In the genomic region with DNA sequence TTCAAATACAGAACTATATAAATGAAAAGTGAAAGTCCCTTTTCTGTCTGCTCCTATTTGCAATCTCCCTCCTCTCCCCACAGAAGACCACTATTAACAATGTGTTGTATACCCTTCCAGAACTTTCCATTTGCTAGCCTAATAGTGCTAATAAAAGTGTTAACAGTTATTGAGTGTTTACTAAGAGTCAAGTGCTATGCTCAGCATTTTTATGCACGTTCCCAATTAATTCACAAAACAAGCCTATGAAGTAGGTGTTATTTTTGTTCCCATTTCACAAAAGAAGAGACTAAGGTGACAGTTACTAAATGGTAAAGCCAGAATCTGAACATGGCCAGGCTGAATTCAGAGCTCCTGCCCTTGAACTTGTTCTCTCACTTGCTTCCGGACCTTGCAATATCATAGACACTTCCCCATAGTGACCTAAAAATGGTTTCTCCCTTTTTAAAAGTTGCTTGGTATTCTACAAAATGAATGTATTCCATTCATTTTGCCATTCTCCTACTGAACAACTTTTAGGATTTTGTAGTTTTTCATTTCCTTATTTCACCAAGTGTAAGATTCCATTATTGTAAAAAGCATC, we compare ENCODE assay signal across 12 cellular contexts. TPM values are rescaled to one million over a fixed set of nuclear protein-coding genes. Genes with fewer than 3 reads are reported as not detected.
DNase-seq lines count a peak whose midpoint lies in the region; ATAC-seq and TF ChIP-seq lines count a peak whose summit lies in the region.
"Had no signal": no experiment of that assay in that cellular context is flagged by ENCODE, and none has a peak within 500 bp of the region (broad histone marks: within the 10 kb centered on the region; RNA-seq: fewer than 3 reads in every experiment).

No MANE protein-coding gene starts in this region.

- H3K9me3 Mint-ChIP-seq in activated CD4-positive, alpha-beta T cell treated with anti-CD3 and anti-CD28 coated beads for 36 hours (ENCODE audit: low read depth): no peaks in the 10 kb centered on the region
- H3K9me3 Mint-ChIP-seq in activated CD4-positive, alpha-beta memory T cell treated with anti-CD3 and anti-CD28 coated beads for 36 hours: no peaks in the 10 kb centered on the region
- H3K9me3 Mint-ChIP-seq in nephron (no peaks in the 10 kb centered on the region), endothelial cell (ENCODE audit: unreplicated experiment) (no peaks in the 10 kb centered on the region)
- H3K9me3 Mint-ChIP-seq: endodermal cell had no signal

- peaks cover 18% of the 10 kb centered on the region for H3K36me3 ChIP-seq in KOPT-K1 (ENCODE audit: insufficient read depth, low read length)

- H3K4me1 Mint-ChIP-seq in activated CD4-positive, alpha-beta T cell treated with anti-CD3 and anti-CD28 coated beads for 36 hours: peaks cover 36% of the 10 kb centered on the region
- peaks cover 35% of the 10 kb centered on the region for H3K4me1 Mint-ChIP-seq in activated CD4-positive, alpha-beta memory T cell treated with anti-CD3 and anti-CD28 coated beads for 36 hours (ENCODE audit: low read depth)
- H3K4me1 Mint-ChIP-seq in nephron (peaks cover 24% of the 10 kb centered on the region), endothelial cell (ENCODE audit: unreplicated experiment) (peaks cover 39% of the 10 kb centered on the region)

- no peak for ATAC-seq in activated CD4-positive, alpha-beta T cell treated with anti-CD3 and anti-CD28 coated beads for 36 hours

- peak overlapping the region; percentile 31 for H3K4me3 Mint-ChIP-seq in activated CD4-positive, alpha-beta T cell treated with anti-CD3 and anti-CD28 coated beads for 36 hours
- H3K4me3 Mint-ChIP-seq in activated CD4-positive, alpha-beta memory T cell treated with anti-CD3 and anti-CD28 coated beads for 36 hours: peak overlapping the region; percentile 33
- H3K4me3 Mint-ChIP-seq in nephron (peak overlapping the region; percentile 30 to 93 (median 36)), endothelial cell (ENCODE audit: unreplicated experiment) (no peak overlapping the region)

- intact Hi-C loops in activated CD4-positive, alpha-beta T cell treated with anti-CD3 and anti-CD28 coated beads for 36 hours (cut with DNase I, micrococcal nuclease): loop anchor here (2.0 to 10.0 kb wide), 8 partner anchors 211 to 1650 kb away; a partner anchor contains a TSS
- intact Hi-C loops in activated CD4-positive, alpha-beta memory T cell treated with anti-CD3 and anti-CD28 coated beads for 36 hours (cut with micrococcal nuclease): loop anchor here (2.0 to 10.0 kb wide), 4 partner anchors 211 to 1292 kb away; a partner anchor contains a TSS

- H3K27ac ChIP-seq in KOPT-K1 (ENCODE audit: low read depth, low read length, poor library complexity, severe bottlenecking): peak overlapping the region; percentile 92

- H3K36me3 Mint-ChIP-seq in activated CD4-positive, alpha-beta T cell treated with anti-CD3 and anti-CD28 coated beads for 36 hours (ENCODE audit: low read depth): peaks cover 22% of the 10 kb centered on the region
- peaks cover 19% of the 10 kb centered on the region for H3K36me3 Mint-ChIP-seq in activated CD4-positive, alpha-beta memory T cell treated with anti-CD3 and anti-CD28 coated beads for 36 hours
- H3K36me3 Mint-ChIP-seq in nephron (ENCODE audit: low read depth) (peaks cover 20% of the 10 kb centered on the region), endothelial cell (ENCODE audit: low read depth, unreplicated experiment) (peaks cover 4% of the 10 kb centered on the region)

- peak overlapping the region; percentile 81 for H3K27ac Mint-ChIP-seq in activated CD4-positive, alpha-beta T cell treated with anti-CD3 and anti-CD28 coated beads for 36 hours
- H3K27ac Mint-ChIP-seq in activated CD4-positive, alpha-beta memory T cell treated with anti-CD3 and anti-CD28 coated beads for 36 hours: no peak overlapping the region
- H3K27ac Mint-ChIP-seq in nephron (no peak overlapping the region), endothelial cell (ENCODE audit: unreplicated experiment) (no peak overlapping the region)
- H3K27ac Mint-ChIP-seq: endodermal cell, progenitor cell of endocrine pancreas had no signal

- no peaks in the 10 kb centered on the region for H3K27me3 Mint-ChIP-seq in activated CD4-positive, alpha-beta T cell treated with anti-CD3 and anti-CD28 coated beads for 36 hours
- no peaks in the 10 kb centered on the region for H3K27me3 Mint-ChIP-seq in activated CD4-positive, alpha-beta memory T cell treated with anti-CD3 and anti-CD28 coated beads for 36 hours
- H3K27me3 Mint-ChIP-seq in nephron (ENCODE audit: low read depth) (no peaks in the 10 kb centered on the region), endothelial cell (ENCODE audit: unreplicated experiment) (peaks cover 2% of the 10 kb centered on the region)
- H3K27me3 Mint-ChIP-seq: progenitor cell of endocrine pancreas had no signal

- CTCF ChIA-PET in activated CD4-positive, alpha-beta T cell treated with anti-CD3 and anti-CD28 coated beads for 36 hours (lab: Charles Lee): interaction anchor here (0.7 to 1.5 kb wide), 5 partner anchors 17 to 1500 kb away, joined by 3 to 7 read pairs (median 5); a partner anchor contains a TSS
- CTCF ChIA-PET in activated CD4-positive, alpha-beta memory T cell treated with anti-CD3 and anti-CD28 coated beads for 36 hours (lab: Charles Lee): interaction anchor here (1.0 to 1.3 kb wide), 2 partner anchors 13 to 222 kb away, joined by 3 to 4 read pairs; no protein-coding TSS in a partner anchor

- no peak for DNase-seq in activated CD4-positive, alpha-beta T cell treated with anti-CD3 and anti-CD28 coated beads for 36 hours
- DNase-seq in activated CD4-positive, alpha-beta T cell treated with anti-CD3 and anti-CD28 coated beads, Interleukin-2, amount 50 U/mL, for 4 hours: no peak
- no peak for DNase-seq in activated CD4-positive, alpha-beta memory T cell treated with anti-CD3 and anti-CD28 coated beads for 36 hours
- DNase-seq in stimulated activated CD4-positive, alpha-beta T cell treated with anti-CD3 and anti-CD28 coated beads, Interleukin-1b, Interleukin-23, amount 100 ng/mL, for 48 hours: no peak
- DNase-seq in endothelial cell (ENCODE audit: low spot score): no peak
- no peak for DNase-seq in stimulated activated CD4-positive, alpha-beta T cell treated with anti-CD3 and anti-CD28 coated beads, Interleukin-4, amount 100 ng/mL, for 4 hours
- DNase-seq: endodermal cell; glutamatergic neuron; stimulated activated CD4-positive, alpha-beta T cell treated with anti-CD3 and anti-CD28 coated beads, Interleukin-4, amount 100 ng/mL, for 24 hours had no signal

- TF ChIP-seq CTCF in nephron (IDR thresholded peaks at IDR 0.05; ENCODE audit: unreplicated experiment in 3 of 3) (no peak), endothelial cell (IDR thresholded peaks at IDR 0.05; ENCODE audit: unreplicated experiment) (no peak)

- no peaks in the 10 kb centered on the region for H3K9me3 ChIP-seq in KOPT-K1 (ENCODE audit: insufficient read depth, low read length, poor library complexity, severe bottlenecking)

- POLR2A ChIA-PET in activated CD4-positive, alpha-beta T cell treated with anti-CD3 and anti-CD28 coated beads for 36 hours (lab: Charles Lee): no interaction called here
- POLR2A ChIA-PET in activated CD4-positive, alpha-beta memory T cell treated with anti-CD3 and anti-CD28 coated beads for 36 hours (lab: Charles Lee): no interaction called here

RNA-seq across cellular contexts. Expression of a gene that starts 1.6 kb away (rescaled TPM):
- total RNA-seq in activated CD4-positive, alpha-beta T cell treated with anti-CD3 and anti-CD28 coated beads for 36 hours: 10 to 100 TPM; 18.0 to 21.7 TPM
- total RNA-seq in activated CD4-positive, alpha-beta memory T cell treated with anti-CD3 and anti-CD28 coated beads for 36 hours: 10 to 100 TPM; 27.3 to 29.3 TPM
- 28.5 TPM for total RNA-seq in endothelial cell (ENCODE audit: unreplicated experiment)
